ENCODE assay signal across 8 cellular contexts in the genomic region with DNA sequence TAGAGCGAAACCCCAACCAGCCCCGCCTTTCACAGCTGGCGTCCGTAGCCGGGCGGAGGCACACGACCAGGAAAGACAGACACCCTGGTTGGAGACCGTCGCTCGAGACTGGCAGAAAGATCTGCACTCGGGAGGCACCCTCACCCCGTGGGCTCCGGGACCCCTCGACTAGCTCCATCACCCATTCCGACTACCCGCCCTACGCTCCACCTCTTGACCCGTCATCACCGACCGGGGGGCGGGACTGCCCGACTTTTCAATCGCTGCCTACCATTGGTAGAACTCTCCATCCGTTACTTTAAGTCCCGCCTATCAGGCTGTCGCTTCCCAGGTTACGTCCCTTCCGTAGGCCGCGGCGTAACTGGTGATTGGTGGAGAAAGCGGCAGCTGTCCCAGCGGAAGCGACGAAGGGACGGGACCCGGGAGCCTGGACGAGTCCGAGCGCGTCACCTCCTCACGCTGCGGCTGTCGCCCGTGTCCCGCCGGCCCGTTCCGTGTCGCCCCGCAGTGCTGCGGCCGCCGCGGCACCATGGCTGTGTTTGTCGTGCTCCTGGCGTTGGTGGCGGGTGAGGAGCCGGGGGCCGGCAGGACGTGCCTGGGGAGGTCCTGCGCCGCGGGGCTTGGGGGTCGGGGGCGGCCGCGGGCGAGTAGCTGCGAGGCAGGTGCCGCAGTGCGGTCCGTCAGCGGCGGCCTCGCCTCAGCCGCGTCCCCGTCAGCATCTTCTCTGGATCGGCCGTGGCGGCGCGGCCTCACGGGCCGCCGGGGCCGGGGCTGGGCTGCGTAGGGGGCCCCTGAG. TPM values are rescaled to one million over a fixed set of nuclear protein-coding genes. Genes with fewer than 3 reads are reported as not detected.
DNase-seq lines count a peak whose midpoint lies in the region; ATAC-seq and TF ChIP-seq lines count a peak whose summit lies in the region.

A gene with protein sequence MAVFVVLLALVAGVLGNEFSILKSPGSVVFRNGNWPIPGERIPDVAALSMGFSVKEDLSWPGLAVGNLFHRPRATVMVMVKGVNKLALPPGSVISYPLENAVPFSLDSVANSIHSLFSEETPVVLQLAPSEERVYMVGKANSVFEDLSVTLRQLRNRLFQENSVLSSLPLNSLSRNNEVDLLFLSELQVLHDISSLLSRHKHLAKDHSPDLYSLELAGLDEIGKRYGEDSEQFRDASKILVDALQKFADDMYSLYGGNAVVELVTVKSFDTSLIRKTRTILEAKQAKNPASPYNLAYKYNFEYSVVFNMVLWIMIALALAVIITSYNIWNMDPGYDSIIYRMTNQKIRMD (plus strand): TSS at position 434 of the 796 bp plus-strand sequence. CDS start 96 bp downstream, at position 530.

- H3K27me3 ChIP-seq in prostate gland (replicated peaks; ENCODE audit: insufficient read depth): no peaks in the 10 kb centered on the region

- H3K36me3 ChIP-seq in prostate gland (no peaks in the 10 kb centered on the region), urinary bladder (ENCODE audit: insufficient read depth) (no peaks in the 10 kb centered on the region)

- H3K9me3 ChIP-seq in T-helper 17 cell (ENCODE audit: control insufficient read depth, low read length, poor library complexity, severe bottlenecking) (no peaks in the 10 kb centered on the region), prostate gland (no peaks in the 10 kb centered on the region)

- H3K27me3 Mint-ChIP-seq in T-helper 17 cell: no peaks in the 10 kb centered on the region

- ATAC-seq in HG02885 (IDR thresholded peaks at IDR 0.05; ENCODE audit: poor library complexity, unreplicated experiment) (peak; percentile 95), T-helper 17 cell (peak; percentile 96), left ventricle myocardium superior (peak; percentile 99)

- H3K4me3 Mint-ChIP-seq in T-helper 17 cell: peak within 1 kb of the TSS; percentile 94

- H3K4me3 ChIP-seq in prostate gland (peak within 1 kb of the TSS; percentile 69 to 74), urinary bladder (ENCODE audit: low read depth, low read length) (peak within 1 kb of the TSS; percentile 89)

- DNase-seq in NCI-H1694 treated with DMSO at 0.1 percent for 48 hours (lab: John Stamatoyannopoulos, UW) (peak; percentile 91), T-helper 17 cell (peak; percentile 71 to 82 (median 75)), left ventricle myocardium superior (peak; percentile 91), prostate gland (ENCODE audit: low spot score) (peak; percentile 93)

- TF ChIP-seq POLR2A in GM15510 (IDR thresholded peaks at IDR 0.05; ENCODE audit: borderline replicate concordance, extremely low read depth, insufficient read length): peak; percentile 67
- peak; percentile 71 for TF ChIP-seq POLR2A in prostate gland (IDR thresholded peaks at IDR 0.05)

- no peak for TF ChIP-seq CTCF in prostate gland (IDR thresholded peaks at IDR 0.05)

- H3K4me1 ChIP-seq in prostate gland (replicated peaks): no peaks in the 10 kb centered on the region
- no peaks in the 10 kb centered on the region for H3K4me1 ChIP-seq in urinary bladder (ENCODE audit: insufficient read depth)

- peak within 1 kb of the TSS; percentile 70 for H3K27ac Mint-ChIP-seq in T-helper 17 cell

- 0% methylated on average over 30 of the region's 89 CpGs for WGBS in prostate gland
- WGBS in urinary bladder: under 1% methylated on average over 88 of the region's 89 CpGs

- peak within 1 kb of the TSS; percentile 80 for H3K27ac ChIP-seq in angular gyrus (ENCODE audit: low read depth, low read length)
- peak within 1 kb of the TSS; percentile 85 to 86 for H3K27ac ChIP-seq in prostate gland
- peak within 1 kb of the TSS; percentile 86 for H3K27ac ChIP-seq in urinary bladder (ENCODE audit: low read depth)

- no peaks in the 10 kb centered on the region for H3K36me3 Mint-ChIP-seq in T-helper 17 cell (ENCODE audit: low read depth)

- intact Hi-C loops in left ventricle myocardium superior (cut with micrococcal nuclease): no loop called here
- intact Hi-C loops in prostate gland (cut with DNase I): no loop called here

- H3K4me1 Mint-ChIP-seq in T-helper 17 cell: peaks cover 16% of the 10 kb centered on the region

RNA-seq across cellular contexts. Expression of the gene that starts here (rescaled TPM):
- total RNA-seq in T-helper 17 cell (10 to 100 TPM; 81.2 to 82.6 TPM), left ventricle myocardium superior (42.9 TPM), prostate gland (100 to 1,000 TPM in 1 of 2 donors, 10 to 100 TPM in 1; 84.1 to 118 TPM), urinary bladder (112 TPM)
- polyA plus RNA-seq in urinary bladder: 116 TPM

Comparison
In these comparisons a context has a peak if more than half of its experiments do, and no peak if none do; other contexts are left out.
1. Peak in every context shown above with its lines: DNase-seq, ATAC-seq, H3K4me3 ChIP-seq and H3K27ac ChIP-seq.